ENCODE assay signal across 16 cellular contexts in the genomic region with DNA sequence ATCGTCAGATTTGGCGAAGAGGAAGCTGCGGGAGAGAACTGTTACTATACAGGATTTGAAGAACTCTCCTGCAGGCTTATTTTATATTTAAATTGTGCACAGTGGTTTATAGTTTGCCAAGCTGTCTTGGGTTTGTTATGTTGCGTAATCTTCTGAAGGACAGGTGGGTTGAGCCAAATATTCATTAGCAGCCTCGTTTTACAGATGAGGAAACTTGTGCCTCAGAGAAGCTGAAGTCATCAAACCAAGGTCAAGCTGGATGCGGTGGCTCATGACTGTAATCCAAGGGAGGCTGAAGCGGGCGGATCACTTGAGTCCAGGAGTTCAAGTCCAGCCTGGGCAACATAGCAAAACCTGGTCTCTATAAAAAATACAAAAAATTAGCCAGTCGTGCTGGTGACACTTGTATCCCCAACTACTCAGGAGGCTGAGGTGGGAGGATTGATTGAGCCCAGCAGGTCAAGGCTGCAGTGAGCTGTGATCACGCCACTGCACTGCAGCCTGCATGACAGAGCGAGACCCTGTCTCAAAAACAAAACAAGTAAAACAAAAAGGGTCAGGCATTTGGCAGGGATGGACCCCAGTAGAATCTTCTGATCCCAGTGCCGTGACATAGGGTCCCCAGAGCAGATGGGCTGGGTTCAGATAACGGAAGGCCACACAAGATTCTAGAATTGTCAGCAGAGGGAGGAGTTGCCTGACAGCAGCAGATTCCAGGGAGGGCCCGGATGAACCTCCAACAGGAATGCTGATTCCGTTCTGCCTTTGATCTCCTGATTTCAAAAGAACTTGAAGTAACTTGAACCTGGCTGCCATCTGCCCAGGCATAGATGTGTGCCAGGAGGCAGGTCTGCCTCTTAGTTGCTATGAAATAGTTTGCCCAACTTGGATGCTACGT. TPM values are rescaled to one million over a fixed set of nuclear protein-coding genes. Genes with fewer than 3 reads are reported as not detected.
DNase-seq lines count a peak whose midpoint lies in the region; TF ChIP-seq lines count a peak whose summit lies in the region.
"Had no signal": no experiment of that assay in that cellular context is flagged by ENCODE, and none has a peak within 500 bp of the region (broad histone marks: within the 10 kb centered on the region; RNA-seq: fewer than 3 reads in every experiment).

No MANE protein-coding gene starts in this region.

- H3K36me3 ChIP-seq in mesendoderm (ENCODE audit: control insufficient read depth, insufficient read depth, low read length): no peaks in the 10 kb centered on the region

- intact Hi-C loops in activated T-helper 1 cell treated with anti-CD3 and anti-CD28 coated beads, Interleukin-12 subunit alpha, Interleukin-12 subunit beta, Interleukin-2, Interleukin-4 antibody, amounts not matched to agents 30 ng/mL and 10 ng/mL and 1 ng/mL, durations not matched to agents 14 hours and 24 hours and 36 hours (cut with micrococcal nuclease): no loop called here

- no peak overlapping the region for H3K27ac ChIP-seq in mesendoderm (ENCODE audit: low read depth, low read length)

- CTCF ChIA-PET in activated CD4-positive, alpha-beta T cell treated with anti-CD3 and anti-CD28 coated beads, Interleukin-2, amount 10 ng/mL, durations not matched to agents 7 days and 5 days (lab: Charles Lee): no interaction called here

- TF ChIP-seq CTCF in AG09319 (IDR thresholded peaks at IDR 0.05; ENCODE audit: low read depth, low read length) (no peak), NB4 (IDR thresholded peaks at IDR 0.05; ENCODE audit: low read depth, low read length) (no peak), choroid plexus epithelial cell (conservative IDR thresholded peaks at IDR 0.05; ENCODE audit: low read depth, low read length) (no peak)

- H4K8ac ChIP-seq in mesendoderm (ENCODE audit: low read depth, low read length): no peak overlapping the region

- no peaks in the 10 kb centered on the region for H3K9me3 Mint-ChIP-seq in activated CD4-positive, alpha-beta T cell treated with anti-CD3 and anti-CD28 coated beads, Interleukin-2, amount 10 ng/mL, durations not matched to agents 7 days and 5 days
- no peaks in the 10 kb centered on the region for H3K9me3 Mint-ChIP-seq in activated T-helper 1 cell treated with anti-CD3 and anti-CD28 coated beads, Interleukin-12 subunit alpha, Interleukin-12 subunit beta, Interleukin-2, Interleukin-4 antibody, amounts not matched to agents 30 ng/mL and 10 ng/mL and 1 ng/mL, durations not matched to agents 14 hours and 24 hours and 36 hours
- H3K9me3 Mint-ChIP-seq: activated CD4-positive, alpha-beta memory T cell treated with anti-CD3 and anti-CD28 coated beads, Interleukin-2, amount 10 ng/mL, durations not matched to agents 7 days and 5 days; activated naive CD4-positive, alpha-beta T cell treated with anti-CD3 and anti-CD28 coated beads for 36 hours had no signal

- H3K4ac ChIP-seq in mesendoderm (ENCODE audit: low read depth, low read length): no peak overlapping the region

- no peak overlapping the region for H2BK120ac ChIP-seq in mesendoderm (ENCODE audit: low read depth, low read length)

- H3K4me1 Mint-ChIP-seq in activated CD4-positive, alpha-beta T cell treated with anti-CD3 and anti-CD28 coated beads, Interleukin-2, amount 10 ng/mL, durations not matched to agents 7 days and 5 days: no peaks in the 10 kb centered on the region
- no peaks in the 10 kb centered on the region for H3K4me1 Mint-ChIP-seq in activated T-helper 1 cell treated with anti-CD3 and anti-CD28 coated beads, Interleukin-12 subunit alpha, Interleukin-12 subunit beta, Interleukin-2, Interleukin-4 antibody, amounts not matched to agents 30 ng/mL and 10 ng/mL and 1 ng/mL, durations not matched to agents 14 hours and 24 hours and 36 hours (ENCODE audit: low read depth)
- H3K4me1 Mint-ChIP-seq: activated CD4-positive, alpha-beta memory T cell treated with anti-CD3 and anti-CD28 coated beads, Interleukin-2, amount 10 ng/mL, durations not matched to agents 7 days and 5 days; B cell had no signal

- H3K56ac ChIP-seq in mesendoderm (ENCODE audit: low read length): no peak overlapping the region

- peak; percentile 39 for DNase-seq in AG09319 (ENCODE audit: extremely low read depth, low read depth)
- peak; percentile 12 for DNase-seq in NB4 (ENCODE audit: low read depth)
- peak; percentile 50 for DNase-seq in choroid plexus epithelial cell (ENCODE audit: low read depth)
- DNase-seq in mesendoderm: peak; percentile 65
- DNase-seq in activated CD4-positive, alpha-beta T cell treated with anti-CD3 and anti-CD28 coated beads, Interleukin-2, amount 10 ng/mL, durations not matched to agents 7 days and 5 days: no peak
- DNase-seq in NCI-H748 treated with DMSO at 0.1 percent for 48 hours (lab: John Stamatoyannopoulos, UW): no peak
- no peak for DNase-seq in anterior cingulate cortex (lab: John Stamatoyannopoulos, UW)
- DNase-seq in activated T-helper 1 cell treated with anti-CD3 and anti-CD28 coated beads, Interleukin-12 subunit alpha, Interleukin-12 subunit beta, Interleukin-2, Interleukin-4 antibody, amounts not matched to agents 30 ng/mL and 10 ng/mL and 1 ng/mL, durations not matched to agents 14 hours and 24 hours and 36 hours (ENCODE audit: low spot score): no peak
- DNase-seq: activated CD4-positive, alpha-beta memory T cell treated with anti-CD3 and anti-CD28 coated beads, Interleukin-2, amount 10 ng/mL, durations not matched to agents 7 days and 5 days; activated naive CD4-positive, alpha-beta T cell treated with anti-CD3 and anti-CD28 coated beads for 36 hours; dermis blood vessel endothelial cell; hippocampal formation; MM.1S; T-helper 2 cell had no signal

- H3K4me2 ChIP-seq in mesendoderm (ENCODE audit: low read length): no peak overlapping the region

- no peaks in the 10 kb centered on the region for H3K36me3 Mint-ChIP-seq in activated CD4-positive, alpha-beta T cell treated with anti-CD3 and anti-CD28 coated beads, Interleukin-2, amount 10 ng/mL, durations not matched to agents 7 days and 5 days (ENCODE audit: low read depth)
- no peaks in the 10 kb centered on the region for H3K36me3 Mint-ChIP-seq in activated T-helper 1 cell treated with anti-CD3 and anti-CD28 coated beads, Interleukin-12 subunit alpha, Interleukin-12 subunit beta, Interleukin-2, Interleukin-4 antibody, amounts not matched to agents 30 ng/mL and 10 ng/mL and 1 ng/mL, durations not matched to agents 14 hours and 24 hours and 36 hours (ENCODE audit: low read depth)

- no peak overlapping the region for H3K18ac ChIP-seq in mesendoderm (ENCODE audit: low read length)

- H2BK5ac ChIP-seq in mesendoderm (ENCODE audit: low read length): no peak overlapping the region

- H3K4me3 ChIP-seq in NB4 (ENCODE audit: low read depth, low read length) (no peak overlapping the region), choroid plexus epithelial cell (ENCODE audit: low read depth, low read length) (no peak overlapping the region), mesendoderm (ENCODE audit: low read length) (no peak overlapping the region)
- H3K4me3 ChIP-seq: tibial nerve had no signal

- no peaks in the 10 kb centered on the region for H3K27me3 ChIP-seq in mesendoderm (ENCODE audit: insufficient read depth, low read length, poor library complexity)
- H3K27me3 ChIP-seq: tibial nerve had no signal

- TF ChIP-seq POLR2A in NB4 (IDR thresholded peaks at IDR 0.05; ENCODE audit: extremely low read depth, insufficient read length): no peak

- H3K9ac ChIP-seq in mesendoderm (ENCODE audit: low read length): peak overlapping the region; percentile 16

- POLR2A ChIA-PET in activated CD4-positive, alpha-beta T cell treated with anti-CD3 and anti-CD28 coated beads, Interleukin-2, amount 10 ng/mL, durations not matched to agents 7 days and 5 days (lab: Charles Lee): no interaction called here

- H3K27me3 Mint-ChIP-seq in activated CD4-positive, alpha-beta T cell treated with anti-CD3 and anti-CD28 coated beads, Interleukin-2, amount 10 ng/mL, durations not matched to agents 7 days and 5 days: no peaks in the 10 kb centered on the region
- no peaks in the 10 kb centered on the region for H3K27me3 Mint-ChIP-seq in activated T-helper 1 cell treated with anti-CD3 and anti-CD28 coated beads, Interleukin-12 subunit alpha, Interleukin-12 subunit beta, Interleukin-2, Interleukin-4 antibody, amounts not matched to agents 30 ng/mL and 10 ng/mL and 1 ng/mL, durations not matched to agents 14 hours and 24 hours and 36 hours (ENCODE audit: insufficient read depth)
- H3K27me3 Mint-ChIP-seq: activated CD4-positive, alpha-beta memory T cell treated with anti-CD3 and anti-CD28 coated beads, Interleukin-2, amount 10 ng/mL, durations not matched to agents 7 days and 5 days had no signal

- H3K4me3 Mint-ChIP-seq in activated CD4-positive, alpha-beta T cell treated with anti-CD3 and anti-CD28 coated beads, Interleukin-2, amount 10 ng/mL, durations not matched to agents 7 days and 5 days: no peak overlapping the region
- no peak overlapping the region for H3K4me3 Mint-ChIP-seq in activated T-helper 1 cell treated with anti-CD3 and anti-CD28 coated beads, Interleukin-12 subunit alpha, Interleukin-12 subunit beta, Interleukin-2, Interleukin-4 antibody, amounts not matched to agents 30 ng/mL and 10 ng/mL and 1 ng/mL, durations not matched to agents 14 hours and 24 hours and 36 hours
- H3K4me3 Mint-ChIP-seq: activated CD4-positive, alpha-beta memory T cell treated with anti-CD3 and anti-CD28 coated beads, Interleukin-2, amount 10 ng/mL, durations not matched to agents 7 days and 5 days; activated naive CD4-positive, alpha-beta T cell treated with anti-CD3 and anti-CD28 coated beads for 36 hours; B cell had no signal

- no peak overlapping the region for H3K23ac ChIP-seq in mesendoderm (ENCODE audit: low read length)

- H3K27ac Mint-ChIP-seq in activated CD4-positive, alpha-beta T cell treated with anti-CD3 and anti-CD28 coated beads, Interleukin-2, amount 10 ng/mL, durations not matched to agents 7 days and 5 days: no peak overlapping the region
- H3K27ac Mint-ChIP-seq in activated T-helper 1 cell treated with anti-CD3 and anti-CD28 coated beads, Interleukin-12 subunit alpha, Interleukin-12 subunit beta, Interleukin-2, Interleukin-4 antibody, amounts not matched to agents 30 ng/mL and 10 ng/mL and 1 ng/mL, durations not matched to agents 14 hours and 24 hours and 36 hours: no peak overlapping the region
- H3K27ac Mint-ChIP-seq: activated CD4-positive, alpha-beta memory T cell treated with anti-CD3 and anti-CD28 coated beads, Interleukin-2, amount 10 ng/mL, durations not matched to agents 7 days and 5 days; activated naive CD4-positive, alpha-beta T cell treated with anti-CD3 and anti-CD28 coated beads for 36 hours; B cell had no signal

- peaks cover 44% of the 10 kb centered on the region for H3K79me1 ChIP-seq in mesendoderm (ENCODE audit: low read length)

- H2BK15ac ChIP-seq in mesendoderm (replicated peaks; ENCODE audit: low read depth): no peak overlapping the region

- H2AK5ac ChIP-seq in mesendoderm (ENCODE audit: low read length): no peak overlapping the region

- H3K79me2 ChIP-seq in mesendoderm (ENCODE audit: control insufficient read depth, insufficient read depth, low read length): peaks cover 43% of the 10 kb centered on the region

- WGBS in mesendoderm (ENCODE audit: extremely low coverage, insufficient coverage, low lambda C conversion rate): no CpG with 5 or more reads among the region's 16 CpGs

- peaks cover 37% of the 10 kb centered on the region for H3K4me1 ChIP-seq in mesendoderm (ENCODE audit: control insufficient read depth, low read depth, low read length)

- no peak overlapping the region for H4K5ac ChIP-seq in mesendoderm (ENCODE audit: low read length)

RNA-seq across cellular contexts. Expression of a gene that starts 50.6 kb away (rescaled TPM):
- 26.4 TPM for polyA plus RNA-seq in mesendoderm (2013, experiment 1 of 2)
- 26.9 TPM for polyA plus RNA-seq in mesendoderm (2013, experiment 2 of 2)
- total RNA-seq in activated CD4-positive, alpha-beta T cell treated with anti-CD3 and anti-CD28 coated beads, Interleukin-2, amount 10 ng/mL, durations not matched to agents 7 days and 5 days: not detected
- total RNA-seq in activated T-helper 1 cell treated with anti-CD3 and anti-CD28 coated beads, Interleukin-12 subunit alpha, Interleukin-12 subunit beta, Interleukin-2, Interleukin-4 antibody, amounts not matched to agents 30 ng/mL and 10 ng/mL and 1 ng/mL, durations not matched to agents 14 hours and 24 hours and 36 hours: 0.05 and 0.26 TPM in 2 replicates

Comparison
In these comparisons a context has a peak if more than half of its experiments do, and no peak if none do; other contexts are left out.
1. DNase-seq: peak in AG09319 (single experiment), NB4 (single experiment), choroid plexus epithelial cell (single experiment) and mesendoderm (single experiment); none in activated CD4-positive, alpha-beta T cell treated with anti-CD3 and anti-CD28 coated beads, Interleukin-2, amount 10 ng/mL, durations not matched to agents 7 days and 5 days (single experiment), NCI-H748 treated with DMSO at 0.1 percent for 48 hours (single experiment), anterior cingulate cortex (0 of 58) and activated T-helper 1 cell treated with anti-CD3 and anti-CD28 coated beads, Interleukin-12 subunit alpha, Interleukin-12 subunit beta, Interleukin-2, Interleukin-4 antibody, amounts not matched to agents 30 ng/mL and 10 ng/mL and 1 ng/mL, durations not matched to agents 14 hours and 24 hours and 36 hours (single experiment).